16 cellular contexts compared by ENCODE assay signal in genomic region chr14:22780105-22780679, GRCh38. TPM values are rescaled to one million over a fixed set of nuclear protein-coding genes. Genes with fewer than 3 reads are reported as not detected.
DNase-seq lines count a peak whose midpoint lies in the region; ATAC-seq, FAIRE-seq and TF ChIP-seq lines count a peak whose summit lies in the region.
"Had no signal": no experiment of that assay in that cellular context is flagged by ENCODE, and none has a peak within 500 bp of the region (broad histone marks: within the 10 kb centered on the region; RNA-seq: fewer than 3 reads in every experiment).

No MANE protein-coding gene starts in this region.

- no peaks in the 10 kb centered on the region for H3K79me2 ChIP-seq in fibroblast of lung (ENCODE audit: control insufficient read depth, insufficient read depth, low read length)

- no TSS peak for BruUV-seq in A673 (replicated peaks; lab: Mats Ljungman, UMichigan)

- no peaks in the 10 kb centered on the region for H3K27me3 ChIP-seq in A673 (replicated peaks; ENCODE audit: insufficient read depth, low read depth, low read length, poor library complexity)
- H3K27me3 ChIP-seq in fibroblast of lung (ENCODE audit: control insufficient read depth, insufficient read depth, low read length): no peaks in the 10 kb centered on the region
- H3K27me3 ChIP-seq: vagina had no signal

- no peak overlapping the region for H2AFZ ChIP-seq in fibroblast of lung (ENCODE audit: low read length)

- H3K36me3 ChIP-seq in A673 (ENCODE audit: insufficient read depth, low read length, poor library complexity, severe bottlenecking): no peaks in the 10 kb centered on the region
- H3K36me3 ChIP-seq in fibroblast of lung (ENCODE audit: control insufficient read depth, insufficient read depth, low read length): no peaks in the 10 kb centered on the region
- H3K36me3 ChIP-seq: vagina had no signal

- H4K20me1 ChIP-seq in fibroblast of lung (ENCODE audit: control insufficient read depth, extremely low read depth, insufficient read depth, low read length): no peaks in the 10 kb centered on the region

- H3K4me1 ChIP-seq in A673 (ENCODE audit: insufficient read depth, low read length, poor library complexity, severe bottlenecking) (peaks cover 4% of the 10 kb centered on the region), fibroblast of lung (ENCODE audit: control insufficient read depth, extremely low read depth, insufficient read depth, low read length) (no peaks in the 10 kb centered on the region)
- H3K4me1 ChIP-seq: vagina had no signal

- H3K9me3 ChIP-seq in A673 (ENCODE audit: low read depth, low read length, poor library complexity, severe bottlenecking) (no peaks in the 10 kb centered on the region), fibroblast of lung (ENCODE audit: control insufficient read depth, insufficient read depth, low read depth, low read length) (no peaks in the 10 kb centered on the region)
- H3K9me3 ChIP-seq: vagina had no signal

- no peak overlapping the region for H3K4me3 ChIP-seq in A673 (ENCODE audit: low read depth, low read length, poor library complexity, severe bottlenecking)
- no peak overlapping the region for H3K4me3 ChIP-seq in fibroblast of lung (replicated peaks in 1 of 4; ENCODE audit: control extremely low read depth in 1 of 4, insufficient read depth in 1 of 4, low read depth in 3 of 4, low read length in 4 of 4)
- H3K4me3 ChIP-seq: vagina had no signal

- POLR2A ChIA-PET in A673 (lab: Charles Lee; ENCODE audit: low non-redundant PET): no interaction called here

- H3K9ac ChIP-seq in fibroblast of lung (ENCODE audit: insufficient read depth, low read length): no peak overlapping the region

- intact Hi-C loops in A673 (cut with micrococcal nuclease; ENCODE audit: unreplicated experiment): no loop called here

- FAIRE-seq in RCC 7860 (lab: Jason Lieb, UNC): peak; percentile 83

- CTCF ChIA-PET in A673 (lab: Charles Lee): no interaction called here

- peak; percentile 16 for DNase-seq in A673 (ENCODE audit: low spot score)
- DNase-seq in RCC 7860 (ENCODE audit: low spot score): peak; percentile 70
- DNase-seq in fibroblast of lung (ENCODE audit: low read depth in 2 of 2): peak; percentile 25 to 29
- DNase-seq in myocyte (ENCODE audit: low read depth): peak; percentile 82
- DNase-seq in iPS-NIHi7 (ENCODE audit: extremely low spot score): no peak
- DNase-seq: caudate nucleus; endodermal cell; naive thymus-derived CD4-positive, alpha-beta T cell; NCI-H1436 treated with DMSO at 0.1 percent for 48 hours; NCI-H345; PC-3; stimulated activated naive CD4-positive, alpha-beta T cell had no signal

- peak overlapping the region; percentile 68 for H3K27ac ChIP-seq in A673 (ENCODE audit: low read depth, low read length, poor library complexity, severe bottlenecking)
- no peak overlapping the region for H3K27ac ChIP-seq in fibroblast of lung (ENCODE audit: insufficient read depth, low read length)
- H3K27ac ChIP-seq: vagina had no signal

- TF ChIP-seq CTCF in A673 (conservative IDR thresholded peaks at IDR 0.05; ENCODE audit: low read depth, low read length) (no peak), fibroblast of lung (conservative IDR thresholded peaks at IDR 0.05 in 1 of 2, IDR thresholded peaks at IDR 0.05 in 1 of 2; ENCODE audit: low read depth in 1 of 2, low read length in 2 of 2) (no peak)

- no peak for ATAC-seq in HG02571 (IDR thresholded peaks at IDR 0.05; ENCODE audit: unreplicated experiment)
- no peak for ATAC-seq in GM18868 (IDR thresholded peaks at IDR 0.05; ENCODE audit: unreplicated experiment)
- ATAC-seq in HG03469 (IDR thresholded peaks at IDR 0.05; ENCODE audit: unreplicated experiment): no peak
- ATAC-seq: naive thymus-derived CD4-positive, alpha-beta T cell; PC-3 had no signal

- no peak overlapping the region for H3K4me2 ChIP-seq in fibroblast of lung (ENCODE audit: extremely low read depth, insufficient read depth, low read length)

RNA-seq across cellular contexts. Expression of gene OXA1L, which starts 13.7 kb away (rescaled TPM):
- 103 and 107 TPM in 2 replicates for total RNA-seq in A673 (2021)
- 66.5 and 67.2 TPM in 2 replicates for total RNA-seq in fibroblast of lung
- 141 and 159 TPM in 2 replicates for polyA plus RNA-seq in fibroblast of lung
- polyA plus RNA-seq in fibroblast of lung (2012): 102 and 115 TPM in 2 replicates
- polyA minus RNA-seq in fibroblast of lung (ENCODE audit: low replicate concordance): 135 and 178 TPM in 2 replicates
- total RNA-seq in myocyte: 119 and 141 TPM in 2 replicates
- polyA plus RNA-seq in myocyte (2012): 106 TPM

RNA-seq across cellular contexts. Expression of gene SLC7A7, which starts 35.0 kb away (rescaled TPM):
- total RNA-seq in A673 (2021): 1.9 and 2.3 TPM in 2 replicates
- 5.1 and 6.3 TPM in 2 replicates for total RNA-seq in fibroblast of lung
- 7.1 and 9.5 TPM in 2 replicates for polyA plus RNA-seq in fibroblast of lung
- 3.0 and 4.1 TPM in 2 replicates for polyA plus RNA-seq in fibroblast of lung (2012)
- 13.6 and 26.7 TPM in 2 replicates for polyA minus RNA-seq in fibroblast of lung (ENCODE audit: low replicate concordance)
- 63.5 and 76.5 TPM in 2 replicates for total RNA-seq in myocyte
- polyA plus RNA-seq in myocyte (2012): 13.4 TPM
- total RNA-seq: PC-3 had no signal

RNA-seq across cellular contexts. Expression of gene MRPL52, which starts 49.5 kb away (rescaled TPM):
- total RNA-seq in A673 (2021): 169 and 187 TPM in 2 replicates
- 40.8 and 50.5 TPM in 2 replicates for total RNA-seq in fibroblast of lung
- polyA plus RNA-seq in fibroblast of lung: 38.0 and 44.1 TPM in 2 replicates
- polyA plus RNA-seq in fibroblast of lung (2012): 145 and 212 TPM in 2 replicates
- polyA minus RNA-seq in fibroblast of lung (ENCODE audit: low replicate concordance): 2.2 and 32.5 TPM in 2 replicates
- 21.8 and 167 TPM in 2 replicates for total RNA-seq in myocyte
- polyA plus RNA-seq in myocyte (2012): 96.1 TPM

RNA-seq across cellular contexts. Expression of gene MMP14, which starts 56.2 kb away (rescaled TPM):
- total RNA-seq in A673 (2021) (91.3 and 110 TPM in 2 replicates), fibroblast of lung (346 and 375 TPM in 2 replicates), myocyte (423 and 532 TPM in 2 replicates)
- polyA plus RNA-seq in fibroblast of lung: 393 and 397 TPM in 2 replicates
- 394 and 407 TPM in 2 replicates for polyA plus RNA-seq in fibroblast of lung (2012)
- polyA minus RNA-seq in fibroblast of lung (ENCODE audit: low replicate concordance): 565 and 590 TPM in 2 replicates
- 543 TPM for polyA plus RNA-seq in myocyte (2012)
- polyA plus RNA-seq: naive thymus-derived CD4-positive, alpha-beta T cell had no signal
